Comparison of ENCODE assay signal across 7 cellular contexts in the genomic region with DNA sequence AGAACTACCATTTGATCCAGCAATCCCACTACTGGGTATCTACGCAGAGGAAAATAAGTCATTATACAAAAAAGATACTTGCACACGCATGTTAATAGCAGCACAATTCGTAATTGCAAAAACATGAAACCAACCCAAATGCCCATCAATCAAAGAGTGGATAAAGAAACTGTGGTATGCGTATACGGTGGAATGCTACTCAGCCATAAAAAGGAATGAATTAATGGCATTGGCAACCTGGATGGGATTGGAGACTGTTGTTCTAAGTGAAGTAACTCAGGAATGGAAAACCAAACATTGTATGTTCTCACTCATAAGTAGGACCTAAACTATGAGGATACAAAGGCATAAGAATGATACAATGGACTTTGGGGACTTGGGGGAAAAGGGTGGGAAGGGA. TPM values are rescaled to one million over a fixed set of nuclear protein-coding genes. Genes with fewer than 3 reads are reported as not detected.
A peak's percentile ranks its signal among the peaks of the same experiment; 100 is the strongest.
DNase-seq lines count a peak whose midpoint lies in the region; ATAC-seq and TF ChIP-seq lines count a peak whose summit lies in the region.
"Not testable (repeated sequence)": the region's sequence is repeated elsewhere in the genome, so short reads cannot be mapped to it uniquely, and the experiment has no call there.

No MANE protein-coding gene starts in this region.

- H3K4me1 ChIP-seq in HCT116 (ENCODE audit: control insufficient read depth in 1 of 2, insufficient read depth in 2 of 2, low read length in 2 of 2), result peaks cover 19 to 45% of the 10 kb centered on the region in 2 experiments
- peaks cover 7 to 19% of the 10 kb centered on the region in 2 donors for H3K4me1 ChIP-seq in naive thymus-derived CD4-positive, alpha-beta T cell (ENCODE audit: control insufficient read depth in 2 of 2, insufficient read depth in 2 of 2, low read length in 2 of 2)
- H3K4me1 ChIP-seq in smooth muscle cell (ENCODE audit: low read depth), result peaks cover 21% of the 10 kb centered on the region

- peaks cover 23% of the 10 kb centered on the region for H3F3A ChIP-seq in smooth muscle cell (ENCODE audit: low read depth)

- H3K4me3 ChIP-seq in HCT116 (replicated peaks in 1 of 2; ENCODE audit: low read depth in 1 of 2, low read length in 2 of 2); naive thymus-derived CD4-positive, alpha-beta T cell (ENCODE audit: low read length): not testable (repeated sequence)
- H3K4me3 ChIP-seq in smooth muscle cell, result peak overlapping the region; percentile 90

- H3K9me2 ChIP-seq in HCT116 (ENCODE audit: insufficient read depth), result not testable (repeated sequence)

- not testable (repeated sequence) for H3K79me2 ChIP-seq in HCT116 (ENCODE audit: insufficient read depth, low read length); smooth muscle cell (ENCODE audit: low read depth)

- peak overlapping the region; percentile 92; the same call in 1 of the 2 replicates for H3K27ac ChIP-seq in HCT116 (ENCODE audit: low read depth, low read length)
- not testable (repeated sequence) for H3K27ac ChIP-seq in naive thymus-derived CD4-positive, alpha-beta T cell (ENCODE audit: low read depth, low read length); smooth muscle cell (ENCODE audit: low read depth)

- TF ChIP-seq CTCF in HCT116 (IDR thresholded peaks at IDR 0.05 in 2 of 3, conservative IDR thresholded peaks at IDR 0.05 in 1 of 3; ENCODE audit: borderline replicate concordance in 1 of 3, insufficient read depth in 1 of 3, low read depth in 2 of 3, low read length in 2 of 3); endothelial cell (IDR thresholded peaks at IDR 0.05; ENCODE audit: unreplicated experiment); smooth muscle cell (IDR thresholded peaks at IDR 0.05; ENCODE audit: borderline replicate concordance, insufficient read depth, poor library complexity, severe bottlenecking): not testable (repeated sequence)

- RAD21 ChIA-PET in HCT116 (lab: Charles Lee; ENCODE audit: low non-redundant PET in 1 of 2, low total read pairs in 2 of 2, uncharacterized antibody in 2 of 2, unreplicated experiment in 2 of 2), result not testable (repeated sequence)

- ATAC-seq in HCT116; activated naive CD8-positive, alpha-beta T cell treated with anti-CD3 and anti-CD28 coated beads, Interleukin-2, amount 50 U/mL, for 24 hours; naive thymus-derived CD4-positive, alpha-beta T cell: not testable (repeated sequence)

- not testable (repeated sequence) for H3K9ac ChIP-seq in HCT116 (ENCODE audit: low read length); smooth muscle cell (ENCODE audit: low read depth)

- H3K9me3 ChIP-seq in HCT116 (ENCODE audit: control insufficient read depth in 1 of 2, insufficient read depth in 1 of 2, low read depth in 1 of 2, low read length in 2 of 2); naive thymus-derived CD4-positive, alpha-beta T cell (ENCODE audit: control insufficient read depth in 2 of 3, low read length in 3 of 3); smooth muscle cell (replicated peaks; ENCODE audit: low read depth): not testable (repeated sequence)

- H3K9me3 Mint-ChIP-seq in T-helper 2 cell treated with Interferon-gamma antibody and Interleukin-4, amounts not matched to agents 5 μg/mL and 100 μg/mL, for 36 hours; activated T-cell treated with anti-CD3 and anti-CD28 coated beads, Interleukin-2, amount 50 U/mL, for 24 hours; activated naive CD8-positive, alpha-beta T cell treated with anti-CD3 and anti-CD28 coated beads, Interleukin-2, amount 50 U/mL, for 24 hours; endothelial cell (ENCODE audit: unreplicated experiment); naive thymus-derived CD4-positive, alpha-beta T cell: not testable (repeated sequence)

- not testable (repeated sequence) for H3K36me3 ChIP-seq in HCT116 (ENCODE audit: control insufficient read depth in 1 of 2, insufficient read depth in 2 of 2, low read length in 2 of 2); naive thymus-derived CD4-positive, alpha-beta T cell (ENCODE audit: control insufficient read depth in 2 of 3, insufficient read depth in 3 of 3, low read length in 3 of 3); smooth muscle cell (ENCODE audit: low read depth)

- peak overlapping the region; percentile 91 for H3K4me2 ChIP-seq in HCT116 (ENCODE audit: low read length)
- peak overlapping the region; percentile 86 for H3K4me2 ChIP-seq in smooth muscle cell

- H3K36me3 Mint-ChIP-seq in T-helper 2 cell treated with Interferon-gamma antibody and Interleukin-4, amounts not matched to agents 5 μg/mL and 100 μg/mL, for 36 hours (ENCODE audit: low read depth); activated T-cell treated with anti-CD3 and anti-CD28 coated beads, Interleukin-2, amount 50 U/mL, for 24 hours (ENCODE audit: low read depth); activated naive CD8-positive, alpha-beta T cell treated with anti-CD3 and anti-CD28 coated beads, Interleukin-2, amount 50 U/mL, for 24 hours (ENCODE audit: low read depth); endothelial cell (ENCODE audit: low read depth, unreplicated experiment); naive thymus-derived CD4-positive, alpha-beta T cell: not testable (repeated sequence)

- H3K4me1 Mint-ChIP-seq in T-helper 2 cell treated with Interferon-gamma antibody and Interleukin-4, amounts not matched to agents 5 μg/mL and 100 μg/mL, for 36 hours (ENCODE audit: low read depth), result peaks cover 38% of the 10 kb centered on the region
- H3K4me1 Mint-ChIP-seq in activated T-cell treated with anti-CD3 and anti-CD28 coated beads, Interleukin-2, amount 50 U/mL, for 24 hours (ENCODE audit: low read depth), result peaks cover 50% of the 10 kb centered on the region
- H3K4me1 Mint-ChIP-seq in activated naive CD8-positive, alpha-beta T cell treated with anti-CD3 and anti-CD28 coated beads, Interleukin-2, amount 50 U/mL, for 24 hours, result peaks cover 52% of the 10 kb centered on the region
- H3K4me1 Mint-ChIP-seq in endothelial cell (ENCODE audit: unreplicated experiment), result peaks cover 21% of the 10 kb centered on the region
- peaks cover 8 to 51% (median 38%) of the 10 kb centered on the region in 7 donors for H3K4me1 Mint-ChIP-seq in naive thymus-derived CD4-positive, alpha-beta T cell

- H2AFZ ChIP-seq in HCT116 (ENCODE audit: low read depth, low read length, poor library complexity, severe bottlenecking), result not testable (repeated sequence)
- peak overlapping the region; percentile 92 for H2AFZ ChIP-seq in smooth muscle cell (ENCODE audit: low read depth)

- TF ChIP-seq POLR2A in HCT116 (IDR thresholded peaks at IDR 0.05; ENCODE audit: borderline replicate concordance, extremely low read depth, insufficient read depth, insufficient read length), result not testable (repeated sequence)

- CTCF ChIA-PET in HCT116 (lab: Charles Lee), result interaction anchor here (1.1 kb wide), 1 partner anchor 20 kb away, joined by 4 read pairs; no protein-coding TSS in a partner anchor
- CTCF ChIA-PET in naive thymus-derived CD4-positive, alpha-beta T cell (lab: Charles Lee), result not testable (repeated sequence)

- intact Hi-C loops in HCT116 (cut with micrococcal nuclease), result loop anchor here (1.0 kb wide), 1 partner anchor 20 kb away; no protein-coding TSS in a partner anchor
- intact Hi-C loops in naive thymus-derived CD4-positive, alpha-beta T cell (cut with micrococcal nuclease), result not testable (repeated sequence)

- H3K27me3 Mint-ChIP-seq in T-helper 2 cell treated with Interferon-gamma antibody and Interleukin-4, amounts not matched to agents 5 μg/mL and 100 μg/mL, for 36 hours (ENCODE audit: low read depth); endothelial cell (ENCODE audit: unreplicated experiment): not testable (repeated sequence)
- H3K27me3 Mint-ChIP-seq in activated T-cell treated with anti-CD3 and anti-CD28 coated beads, Interleukin-2, amount 50 U/mL, for 24 hours, result peaks cover 34% of the 10 kb centered on the region
- peaks cover 15% of the 10 kb centered on the region for H3K27me3 Mint-ChIP-seq in activated naive CD8-positive, alpha-beta T cell treated with anti-CD3 and anti-CD28 coated beads, Interleukin-2, amount 50 U/mL, for 24 hours
- H3K27me3 Mint-ChIP-seq in naive thymus-derived CD4-positive, alpha-beta T cell, result peaks cover 0 to 69% (median 0%) of the 10 kb centered on the region in 5 donors

- peak overlapping the region; percentile 82 for H3K4me3 Mint-ChIP-seq in T-helper 2 cell treated with Interferon-gamma antibody and Interleukin-4, amounts not matched to agents 5 μg/mL and 100 μg/mL, for 36 hours
- peak overlapping the region; percentile 79 for H3K4me3 Mint-ChIP-seq in activated T-cell treated with anti-CD3 and anti-CD28 coated beads, Interleukin-2, amount 50 U/mL, for 24 hours
- H3K4me3 Mint-ChIP-seq in activated naive CD8-positive, alpha-beta T cell treated with anti-CD3 and anti-CD28 coated beads, Interleukin-2, amount 50 U/mL, for 24 hours, result peak overlapping the region; percentile 78
- H3K4me3 Mint-ChIP-seq in endothelial cell (ENCODE audit: unreplicated experiment), result peak overlapping the region; percentile 62
- peak overlapping the region; percentile 35 to 92 (median 88) for H3K4me3 Mint-ChIP-seq in naive thymus-derived CD4-positive, alpha-beta T cell

- WGBS in smooth muscle cell (ENCODE audit: low lambda C conversion rate), result 95% methylated on average over 5 of the region's 5 CpGs

- BruUV-seq in HCT116 (replicated peaks; lab: Mats Ljungman, UMichigan), result not testable (repeated sequence)

- POLR2A ChIA-PET in HCT116 (lab: Charles Lee), result interaction anchor here (1.6 kb wide), 1 partner anchor 16 kb away, joined by 5 read pairs; no protein-coding TSS in a partner anchor
- POLR2A ChIA-PET in naive thymus-derived CD4-positive, alpha-beta T cell (lab: Charles Lee), result interaction anchor here (0.6 to 2.0 kb wide), 7 partner anchors 10 to 130 kb away, joined by 3 to 33 read pairs (median 6); a partner anchor contains a TSS

- DNase-seq in HCT116 (ENCODE audit: low read depth, low spot score); T-helper 2 cell treated with Interferon-gamma antibody and Interleukin-4, amounts not matched to agents 5 μg/mL and 100 μg/mL, for 36 hours (ENCODE audit: low spot score); activated T-cell treated with anti-CD3 and anti-CD28 coated beads, Interleukin-2, amount 50 U/mL, for 24 hours; activated naive CD8-positive, alpha-beta T cell treated with anti-CD3 and anti-CD28 coated beads, Interleukin-2, amount 50 U/mL, for 24 hours; endothelial cell (ENCODE audit: low spot score); naive thymus-derived CD4-positive, alpha-beta T cell; smooth muscle cell (lab: John Stamatoyannopoulos, UW; ENCODE audit: unreplicated experiment): not testable (repeated sequence)

- H4K20me1 ChIP-seq in HCT116 (ENCODE audit: insufficient read depth); smooth muscle cell (ENCODE audit: low read depth): not testable (repeated sequence)

- H3K27ac Mint-ChIP-seq in T-helper 2 cell treated with Interferon-gamma antibody and Interleukin-4, amounts not matched to agents 5 μg/mL and 100 μg/mL, for 36 hours; activated T-cell treated with anti-CD3 and anti-CD28 coated beads, Interleukin-2, amount 50 U/mL, for 24 hours; endothelial cell (ENCODE audit: unreplicated experiment): not testable (repeated sequence)
- peak overlapping the region; percentile 85 for H3K27ac Mint-ChIP-seq in activated naive CD8-positive, alpha-beta T cell treated with anti-CD3 and anti-CD28 coated beads, Interleukin-2, amount 50 U/mL, for 24 hours
- H3K27ac Mint-ChIP-seq in naive thymus-derived CD4-positive, alpha-beta T cell, result peak overlapping the region in 8 of 9 donors; percentile 14 to 95 (median 87)

- not testable (repeated sequence) for H3K27me3 ChIP-seq in HCT116 (ENCODE audit: insufficient read depth, low read length); naive thymus-derived CD4-positive, alpha-beta T cell (ENCODE audit: control insufficient read depth in 2 of 2, insufficient read depth in 2 of 2, low read length in 2 of 2); smooth muscle cell (ENCODE audit: low read depth)

- not testable (repeated sequence) for TF ChIP-seq RAD21 in HCT116 (IDR thresholded peaks at IDR 0.05; ENCODE audit: low read depth)

RNA-seq across cellular contexts. Expression of a gene that starts 1.3 kb away (rescaled TPM):
- total RNA-seq in HCT116 (2021; ENCODE audit: unreplicated experiment) (103 TPM), endothelial cell (ENCODE audit: unreplicated experiment) (186 TPM), smooth muscle cell (67.8 and 85.1 TPM in 2 replicates)
- polyA plus RNA-seq in HCT116 (2012), result 112 and 120 TPM in 2 replicates
- 10 to 100 TPM; 19.7 to 60.5 (median 56.4) TPM for total RNA-seq in naive thymus-derived CD4-positive, alpha-beta T cell
- 10 to 100 TPM; 77.9 to 94.2 TPM for polyA plus RNA-seq in naive thymus-derived CD4-positive, alpha-beta T cell
- 116 and 118 TPM in 2 replicates for polyA plus RNA-seq in smooth muscle cell

RNA-seq across cellular contexts. Expression of a gene that starts 27.0 kb away (rescaled TPM):
- 82.9 TPM for total RNA-seq in HCT116 (2021; ENCODE audit: unreplicated experiment)
- 102 TPM in 2 replicates for polyA plus RNA-seq in HCT116 (2012)
- total RNA-seq in endothelial cell (ENCODE audit: unreplicated experiment), result 58.8 TPM
- 10 to 100 TPM in 4 of 5 experiments, 1 to 10 TPM in 1; 8.1 to 34.6 (median 22.6) TPM for total RNA-seq in naive thymus-derived CD4-positive, alpha-beta T cell
- polyA plus RNA-seq in naive thymus-derived CD4-positive, alpha-beta T cell, result 10 to 100 TPM; 44.4 to 52.0 TPM
- 12.9 and 16.4 TPM in 2 replicates for total RNA-seq in smooth muscle cell
- 33.6 and 49.0 TPM in 2 replicates for polyA plus RNA-seq in smooth muscle cell
